Comparison of ENCODE assay signal across 1 cellular context in the genomic region with DNA sequence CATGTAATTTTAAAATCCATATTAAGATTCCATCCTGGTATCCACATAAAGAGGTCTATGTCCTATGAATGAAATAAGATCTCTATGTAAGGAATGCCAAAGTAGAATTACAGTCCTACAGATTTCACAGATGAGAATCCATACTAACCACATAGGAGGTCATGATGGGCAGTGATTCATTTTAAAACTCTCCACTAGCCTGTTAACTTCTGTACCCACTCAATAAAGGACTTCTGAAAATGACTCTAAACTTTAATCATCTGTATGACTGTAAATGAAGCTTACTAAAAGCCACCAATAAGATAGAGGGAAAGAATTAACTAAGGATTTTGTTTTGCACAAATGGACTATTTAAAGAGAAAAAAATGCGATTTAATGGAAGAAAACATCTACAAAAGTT.
TF ChIP-seq lines count a peak whose summit lies in the region.

No MANE protein-coding gene starts in this region.

TF ChIP-seq in GM12878, 131 proteins besides CTCF, POLR2A, EP300 and RAD21 (continued from another document):
- TF ChIP-seq, protein P1, sequence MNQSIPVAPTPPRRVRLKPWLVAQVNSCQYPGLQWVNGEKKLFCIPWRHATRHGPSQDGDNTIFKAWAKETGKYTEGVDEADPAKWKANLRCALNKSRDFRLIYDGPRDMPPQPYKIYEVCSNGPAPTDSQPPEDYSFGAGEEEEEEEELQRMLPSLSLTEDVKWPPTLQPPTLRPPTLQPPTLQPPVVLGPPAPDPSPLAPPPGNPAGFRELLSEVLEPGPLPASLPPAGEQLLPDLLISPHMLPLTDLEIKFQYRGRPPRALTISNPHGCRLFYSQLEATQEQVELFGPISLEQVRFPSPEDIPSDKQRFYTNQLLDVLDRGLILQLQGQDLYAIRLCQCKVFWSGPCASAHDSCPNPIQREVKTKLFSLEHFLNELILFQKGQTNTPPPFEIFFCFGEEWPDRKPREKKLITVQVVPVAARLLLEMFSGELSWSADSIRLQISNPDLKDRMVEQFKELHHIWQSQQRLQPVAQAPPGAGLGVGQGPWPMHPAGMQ (IDR thresholded peaks at IDR 0.05; ENCODE audit: borderline replicate concordance), result no peak
- TF ChIP-seq DPF2 (IDR thresholded peaks at IDR 0.05), result no peak
- no peak for TF ChIP-seq NFXL1 (IDR thresholded peaks at IDR 0.05; ENCODE audit: borderline replicate concordance)
- TF ChIP-seq BHLHE40 (IDR thresholded peaks at IDR 0.05; ENCODE audit: borderline replicate concordance in 1 of 2, low read depth in 2 of 2, low read length in 1 of 2), result no peak
- TF ChIP-seq PAX5 (IDR thresholded peaks at IDR 0.05; ENCODE audit: borderline replicate concordance, low read depth, low read length), result no peak
- no peak for TF ChIP-seq TCF12 (IDR thresholded peaks at IDR 0.05; ENCODE audit: low read depth, low read length)
- no peak for TF ChIP-seq SIX5 (IDR thresholded peaks at IDR 0.05; ENCODE audit: low read depth, low read length, severe bottlenecking)
- no peak for TF ChIP-seq RAD51 (IDR thresholded peaks at IDR 0.05)
- TF ChIP-seq NFIC (IDR thresholded peaks at IDR 0.05; ENCODE audit: low read depth, low read length), result no peak
- no peak for TF ChIP-seq FOXK2 (IDR thresholded peaks at IDR 0.05)
- TF ChIP-seq, protein P2, sequence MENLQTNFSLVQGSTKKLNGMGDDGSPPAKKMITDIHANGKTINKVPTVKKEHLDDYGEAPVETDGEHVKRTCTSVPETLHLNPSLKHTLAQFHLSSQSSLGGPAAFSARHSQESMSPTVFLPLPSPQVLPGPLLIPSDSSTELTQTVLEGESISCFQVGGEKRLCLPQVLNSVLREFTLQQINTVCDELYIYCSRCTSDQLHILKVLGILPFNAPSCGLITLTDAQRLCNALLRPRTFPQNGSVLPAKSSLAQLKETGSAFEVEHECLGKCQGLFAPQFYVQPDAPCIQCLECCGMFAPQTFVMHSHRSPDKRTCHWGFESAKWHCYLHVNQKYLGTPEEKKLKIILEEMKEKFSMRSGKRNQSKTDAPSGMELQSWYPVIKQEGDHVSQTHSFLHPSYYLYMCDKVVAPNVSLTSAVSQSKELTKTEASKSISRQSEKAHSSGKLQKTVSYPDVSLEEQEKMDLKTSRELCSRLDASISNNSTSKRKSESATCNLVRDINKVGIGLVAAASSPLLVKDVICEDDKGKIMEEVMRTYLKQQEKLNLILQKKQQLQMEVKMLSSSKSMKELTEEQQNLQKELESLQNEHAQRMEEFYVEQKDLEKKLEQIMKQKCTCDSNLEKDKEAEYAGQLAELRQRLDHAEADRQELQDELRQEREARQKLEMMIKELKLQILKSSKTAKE (IDR thresholded peaks at IDR 0.05; ENCODE audit: low read depth, poor library complexity, severe bottlenecking), result no peak
- TF ChIP-seq ZSCAN29 (IDR thresholded peaks at IDR 0.05), result no peak
- no peak for TF ChIP-seq IKZF2 (IDR thresholded peaks at IDR 0.05)
- TF ChIP-seq JUND (IDR thresholded peaks at IDR 0.05; ENCODE audit: low read depth, low read length), result no peak
- TF ChIP-seq, protein P3, sequence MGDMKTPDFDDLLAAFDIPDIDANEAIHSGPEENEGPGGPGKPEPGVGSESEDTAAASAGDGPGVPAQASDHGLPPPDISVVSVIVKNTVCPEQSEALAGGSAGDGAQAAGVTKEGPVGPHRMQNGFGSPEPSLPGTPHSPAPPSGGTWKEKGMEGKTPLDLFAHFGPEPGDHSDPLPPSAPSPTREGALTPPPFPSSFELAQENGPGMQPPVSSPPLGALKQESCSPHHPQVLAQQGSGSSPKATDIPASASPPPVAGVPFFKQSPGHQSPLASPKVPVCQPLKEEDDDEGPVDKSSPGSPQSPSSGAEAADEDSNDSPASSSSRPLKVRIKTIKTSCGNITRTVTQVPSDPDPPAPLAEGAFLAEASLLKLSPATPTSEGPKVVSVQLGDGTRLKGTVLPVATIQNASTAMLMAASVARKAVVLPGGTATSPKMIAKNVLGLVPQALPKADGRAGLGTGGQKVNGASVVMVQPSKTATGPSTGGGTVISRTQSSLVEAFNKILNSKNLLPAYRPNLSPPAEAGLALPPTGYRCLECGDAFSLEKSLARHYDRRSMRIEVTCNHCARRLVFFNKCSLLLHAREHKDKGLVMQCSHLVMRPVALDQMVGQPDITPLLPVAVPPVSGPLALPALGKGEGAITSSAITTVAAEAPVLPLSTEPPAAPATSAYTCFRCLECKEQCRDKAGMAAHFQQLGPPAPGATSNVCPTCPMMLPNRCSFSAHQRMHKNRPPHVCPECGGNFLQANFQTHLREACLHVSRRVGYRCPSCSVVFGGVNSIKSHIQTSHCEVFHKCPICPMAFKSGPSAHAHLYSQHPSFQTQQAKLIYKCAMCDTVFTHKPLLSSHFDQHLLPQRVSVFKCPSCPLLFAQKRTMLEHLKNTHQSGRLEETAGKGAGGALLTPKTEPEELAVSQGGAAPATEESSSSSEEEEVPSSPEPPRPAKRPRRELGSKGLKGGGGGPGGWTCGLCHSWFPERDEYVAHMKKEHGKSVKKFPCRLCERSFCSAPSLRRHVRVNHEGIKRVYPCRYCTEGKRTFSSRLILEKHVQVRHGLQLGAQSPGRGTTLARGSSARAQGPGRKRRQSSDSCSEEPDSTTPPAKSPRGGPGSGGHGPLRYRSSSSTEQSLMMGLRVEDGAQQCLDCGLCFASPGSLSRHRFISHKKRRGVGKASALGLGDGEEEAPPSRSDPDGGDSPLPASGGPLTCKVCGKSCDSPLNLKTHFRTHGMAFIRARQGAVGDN (IDR thresholded peaks at IDR 0.05), result no peak
TF ChIP-seq in GM12878: peak in this region for 0.
